8 cellular contexts compared by ENCODE assay signal in the genomic region with DNA sequence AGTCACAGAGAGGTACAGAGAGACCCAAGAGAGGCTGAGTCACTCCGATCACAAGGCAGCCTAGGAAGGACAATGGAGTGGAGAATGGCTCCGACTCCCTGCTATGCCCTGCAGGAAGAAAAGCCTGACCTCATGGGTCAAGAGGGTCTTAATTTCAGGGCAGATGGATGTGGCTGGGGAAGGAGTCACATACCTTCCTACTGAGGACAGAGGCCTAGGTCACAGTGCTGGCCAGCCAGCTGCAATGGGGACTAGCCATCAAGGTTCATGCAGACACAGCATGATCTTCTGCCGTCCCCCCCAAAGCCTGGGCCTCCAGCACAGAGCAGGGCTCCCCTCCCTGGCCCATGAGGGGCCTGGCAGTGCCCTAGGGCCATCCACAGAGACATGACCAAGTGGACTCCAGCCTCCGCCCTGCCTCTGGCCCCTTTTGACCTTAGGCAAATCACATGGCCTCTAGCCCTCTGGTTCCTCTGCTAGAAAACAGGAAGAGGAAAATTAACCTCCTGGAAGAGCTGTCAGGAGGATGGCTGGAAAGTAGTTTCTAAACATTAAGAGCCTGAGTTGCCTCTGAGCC. TPM values are rescaled to one million over a fixed set of nuclear protein-coding genes. Genes with fewer than 3 reads are reported as not detected.
DNase-seq lines count a peak whose midpoint lies in the region; ATAC-seq and TF ChIP-seq lines count a peak whose summit lies in the region.

No MANE protein-coding gene starts in this region.

- peak overlapping the region; percentile 83 to 97 for H3K27ac Mint-ChIP-seq in T-cell

- H3K9me3 ChIP-seq in prostate gland = no peaks in the 10 kb centered on the region

- H3K4me1 Mint-ChIP-seq in T-cell = peaks cover 76 to 83% (median 81%) of the 10 kb centered on the region in 3 donors

- CTCF ChIA-PET in T-cell (lab: Charles Lee) = interaction anchor here (0.6 to 1.7 kb wide), 2 partner anchors 10 to 22 kb away, joined by 3 to 8 read pairs; no protein-coding TSS in a partner anchor

- H3K36me3 ChIP-seq in prostate gland = no peaks in the 10 kb centered on the region

- no peak for TF ChIP-seq POLR2A in prostate gland (IDR thresholded peaks at IDR 0.05)

- H3K4me3 Mint-ChIP-seq in T-cell = peak overlapping the region; percentile 82 to 87 (median 84)

- DNase-seq in ELF-1 (ENCODE audit: low read depth, low spot score) (peak; percentile 78), T-cell (no peak), fibroblast of villous mesenchyme (ENCODE audit: low read depth) (no peak), prostate gland (ENCODE audit: low spot score) (no peak), iPS-NIHi11 (ENCODE audit: low spot score) (no peak), GOT3 (lab: John Stamatoyannopoulos, UW) (no peak), NCI-H2171 treated with DMSO at 0.1 percent for 48 hours (lab: John Stamatoyannopoulos, UW) (no peak)

- intact Hi-C loops in prostate gland (cut with DNase I) = no loop called here

- peaks cover 40% of the 10 kb centered on the region for H3K4me1 ChIP-seq in prostate gland (replicated peaks)

- 74% methylated on average over 4 of the region's 4 CpGs for WGBS in prostate gland

- peak overlapping the region; percentile 92 to 94 for H3K27ac ChIP-seq in prostate gland

- no peaks in the 10 kb centered on the region for H3K36me3 Mint-ChIP-seq in T-cell

- POLR2A ChIA-PET in T-cell (lab: Charles Lee) = no interaction called here

- H3K4me3 ChIP-seq in fibroblast of villous mesenchyme (ENCODE audit: low read depth, low read length) (peak overlapping the region; percentile 76), prostate gland (peak overlapping the region; percentile 70 to 83)

- H3K9me3 Mint-ChIP-seq in T-cell = no peaks in the 10 kb centered on the region

- no peaks in the 10 kb centered on the region for H3K27me3 Mint-ChIP-seq in T-cell

- ATAC-seq in T-cell (replicated peaks in 1 of 4) (no peak), GM21723 (IDR thresholded peaks at IDR 0.05; ENCODE audit: unreplicated experiment) (no peak)

- no peaks in the 10 kb centered on the region for H3K27me3 ChIP-seq in prostate gland (replicated peaks; ENCODE audit: insufficient read depth)

- TF ChIP-seq CTCF in fibroblast of villous mesenchyme (IDR thresholded peaks at IDR 0.05; ENCODE audit: insufficient read depth, low read depth, low read length) = no peak
- TF ChIP-seq CTCF in prostate gland (IDR thresholded peaks at IDR 0.05) = no peak

RNA-seq across cellular contexts. Expression of a gene that starts 1.8 kb away (rescaled TPM):
- 10 to 100 TPM; 37.2 to 57.3 (median 47.3) TPM for total RNA-seq in T-cell
- total RNA-seq in fibroblast of villous mesenchyme = 27.1 and 33.2 TPM in 2 replicates
- total RNA-seq in prostate gland = 10 to 100 TPM; 31.9 to 64.7 TPM

RNA-seq across cellular contexts. Expression of a gene that starts 49.7 kb away (rescaled TPM):
- total RNA-seq in T-cell (1,000 to 10,000 TPM; 4,604 to 5,380 (median 4,830) TPM), fibroblast of villous mesenchyme (1,703 and 1,758 TPM in 2 replicates), prostate gland (1,000 to 10,000 TPM in 1 of 2 donors, 100 to 1,000 TPM in 1; 890 to 1,636 TPM)
